ENCODE assay signal across 11 cellular contexts in genomic region chrX:42943051-42943450, GRCh38.
DNase-seq lines count a peak whose midpoint lies in the region; ATAC-seq and TF ChIP-seq lines count a peak whose summit lies in the region.
"Had no signal": no experiment of that assay in that cellular context is flagged by ENCODE, and none has a peak within 500 bp of the region (broad histone marks: within the 10 kb centered on the region; RNA-seq: fewer than 3 reads in every experiment).

No MANE protein-coding gene starts in this region.

- H3K4me1 ChIP-seq in Caco-2 (peaks cover 10% of the 10 kb centered on the region; the same call in 1 of the 2 replicates), Karpas-422 (ENCODE audit: low read length) (no peaks in the 10 kb centered on the region)
- H3K4me1 ChIP-seq: adrenal gland had no signal

- ATAC-seq in GM19455 (IDR thresholded peaks at IDR 0.05; ENCODE audit: unreplicated experiment) (peak; percentile 48), HG03432 (IDR thresholded peaks at IDR 0.05; ENCODE audit: unreplicated experiment) (peak; percentile 46), HG03457 (IDR thresholded peaks at IDR 0.05; ENCODE audit: unreplicated experiment) (no peak), GM21528 (IDR thresholded peaks at IDR 0.05; ENCODE audit: low FRiP score, unreplicated experiment) (no peak)
- no peak for ATAC-seq in activated naive CD8-positive, alpha-beta T cell treated with anti-CD3 and anti-CD28 coated beads, Interleukin-2, amount 50 U/mL, for 24 hours

- H3K9me3 ChIP-seq in Caco-2 = no peaks in the 10 kb centered on the region
- H3K9me3 ChIP-seq in Karpas-422 (ENCODE audit: low read length) = peaks cover 31% of the 10 kb centered on the region
- H3K9me3 ChIP-seq: adrenal gland had no signal

- in situ Hi-C loops in KBM-7 (cut with MboI; ENCODE audit: low pct_unique_long_range_greater_than_20kb, low sequenced_read_pairs) = no loop called here

- no peaks in the 10 kb centered on the region for H3K9me2 ChIP-seq in Karpas-422 (replicated peaks; ENCODE audit: insufficient read depth, low read length)

- peak overlapping the region; percentile 53 for H3K27ac Mint-ChIP-seq in Caco-2 (ENCODE audit: unreplicated experiment)
- peak overlapping the region; percentile 86 for H3K27ac Mint-ChIP-seq in activated naive CD8-positive, alpha-beta T cell treated with anti-CD3 and anti-CD28 coated beads, Interleukin-2, amount 50 U/mL, for 24 hours

- H3K4me3 Mint-ChIP-seq in Caco-2 (ENCODE audit: unreplicated experiment) = no peak overlapping the region
- H3K4me3 Mint-ChIP-seq in activated naive CD8-positive, alpha-beta T cell treated with anti-CD3 and anti-CD28 coated beads, Interleukin-2, amount 50 U/mL, for 24 hours = peak overlapping the region; percentile 32

- no peak overlapping the region for H3K4me2 ChIP-seq in Karpas-422 (ENCODE audit: low read depth, low read length, poor library complexity, severe bottlenecking)

- H3K4me3 ChIP-seq in Caco-2 (ENCODE audit: low read depth, low read length) = no peak overlapping the region
- H3K4me3 ChIP-seq in Karpas-422 (ENCODE audit: low read length) = no peak overlapping the region
- H3K4me3 ChIP-seq: adrenal gland had no signal

- intact Hi-C loops in Caco-2 (cut with micrococcal nuclease; ENCODE audit: unreplicated experiment) = no loop called here

- H3K4me1 Mint-ChIP-seq in Caco-2 (ENCODE audit: low read depth, unreplicated experiment) = no peaks in the 10 kb centered on the region
- H3K4me1 Mint-ChIP-seq in activated naive CD8-positive, alpha-beta T cell treated with anti-CD3 and anti-CD28 coated beads, Interleukin-2, amount 50 U/mL, for 24 hours = peaks cover 82% of the 10 kb centered on the region

- no peaks in the 10 kb centered on the region for H4K20me1 ChIP-seq in Karpas-422 (ENCODE audit: insufficient read depth, low read depth, low read length)

- H3K27me3 ChIP-seq in Caco-2 (replicated peaks; ENCODE audit: control insufficient read depth, insufficient read depth, low read length) (no peaks in the 10 kb centered on the region), Karpas-422 (ENCODE audit: low read length) (no peaks in the 10 kb centered on the region)
- H3K27me3 ChIP-seq: adrenal gland had no signal

- H3K9me3 Mint-ChIP-seq in Caco-2 (ENCODE audit: unreplicated experiment) = peaks cover 8% of the 10 kb centered on the region
- H3K9me3 Mint-ChIP-seq in activated naive CD8-positive, alpha-beta T cell treated with anti-CD3 and anti-CD28 coated beads, Interleukin-2, amount 50 U/mL, for 24 hours = no peaks in the 10 kb centered on the region

- POLR2A ChIA-PET in Caco-2 (lab: Charles Lee) = no interaction called here

- no peaks in the 10 kb centered on the region for H3K36me3 Mint-ChIP-seq in Caco-2 (ENCODE audit: insufficient read depth, unreplicated experiment)
- peaks cover 6% of the 10 kb centered on the region for H3K36me3 Mint-ChIP-seq in activated naive CD8-positive, alpha-beta T cell treated with anti-CD3 and anti-CD28 coated beads, Interleukin-2, amount 50 U/mL, for 24 hours (ENCODE audit: low read depth)

- no peak for TF ChIP-seq CTCF in Caco-2 (IDR thresholded peaks at IDR 0.05; ENCODE audit: insufficient read depth in 1 of 2, low read depth in 1 of 2, low read length in 1 of 2, severe bottlenecking in 1 of 2, unreplicated experiment in 1 of 2)

- DNase-seq in Caco-2 = peak; percentile 13 to 32
- no peak for DNase-seq in activated naive CD8-positive, alpha-beta T cell treated with anti-CD3 and anti-CD28 coated beads, Interleukin-2, amount 50 U/mL, for 24 hours
- no peak for DNase-seq in Karpas-422
- DNase-seq in KBM-7 = no peak
- DNase-seq: adrenal gland; NCI-H1048; stimulated activated CD4-positive, alpha-beta T cell treated with anti-CD3 and anti-CD28 coated beads, Interleukin-1b, Interleukin-23, amount 100 ng/mL, for 48 hours had no signal

- BruUV-seq in Caco-2 (replicated peaks; lab: Mats Ljungman, UMichigan) = no TSS peak

- CTCF ChIA-PET in Caco-2 (lab: Charles Lee) = interaction anchor here (0.6 kb wide), 1 partner anchor 189 kb away, joined by 5 read pairs; no protein-coding TSS in a partner anchor

- H3K79me2 ChIP-seq in Karpas-422 (ENCODE audit: low read length) = no peaks in the 10 kb centered on the region

- no peaks in the 10 kb centered on the region for H3K27me3 Mint-ChIP-seq in Caco-2 (ENCODE audit: insufficient read depth, unreplicated experiment)
- H3K27me3 Mint-ChIP-seq in activated naive CD8-positive, alpha-beta T cell treated with anti-CD3 and anti-CD28 coated beads, Interleukin-2, amount 50 U/mL, for 24 hours = no peaks in the 10 kb centered on the region

- no peak overlapping the region for H2AFZ ChIP-seq in Karpas-422 (ENCODE audit: low read length)

- H3K36me3 ChIP-seq in Caco-2 (ENCODE audit: control insufficient read depth, insufficient read depth, low read length) (no peaks in the 10 kb centered on the region), Karpas-422 (ENCODE audit: insufficient read depth, low read length) (no peaks in the 10 kb centered on the region)
- H3K36me3 ChIP-seq: adrenal gland had no signal

- H3K9ac ChIP-seq in Karpas-422 (ENCODE audit: low read length) = no peak overlapping the region

- no peak overlapping the region for H3K27ac ChIP-seq in Karpas-422 (ENCODE audit: low read length)
- H3K27ac ChIP-seq: adrenal gland had no signal

Comparison
In these comparisons a context has a peak if more than half of its experiments do, and no peak if none do; other contexts are left out.
1. DNase-seq: peak in Caco-2 (2 of 2); none in activated naive CD8-positive, alpha-beta T cell treated with anti-CD3 and anti-CD28 coated beads, Interleukin-2, amount 50 U/mL, for 24 hours (single experiment), Karpas-422 (single experiment) and KBM-7 (single experiment).
2. ATAC-seq: peak in GM19455 (single experiment) and HG03432 (single experiment); none in activated naive CD8-positive, alpha-beta T cell treated with anti-CD3 and anti-CD28 coated beads, Interleukin-2, amount 50 U/mL, for 24 hours (single experiment), HG03457 (single experiment) and GM21528 (single experiment).